Comparison of ENCODE assay signal across 1 cellular context in the genomic region with DNA sequence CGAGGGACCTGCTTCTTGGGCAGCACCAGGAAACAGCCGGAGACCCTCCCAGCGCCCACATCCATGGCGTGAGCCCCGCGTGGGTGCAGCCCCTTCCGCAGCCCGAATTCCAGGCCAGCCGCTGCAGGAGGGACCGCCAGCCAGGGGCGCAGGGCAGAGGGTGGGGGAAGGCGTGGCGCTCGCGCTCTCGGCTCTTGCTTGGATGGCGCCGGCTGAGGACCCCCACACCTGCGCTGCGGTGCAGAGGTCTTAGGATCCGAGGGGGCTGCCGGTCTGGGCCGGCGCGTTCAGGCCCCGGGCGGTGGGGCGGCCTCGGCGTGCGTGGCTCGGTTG.
TF ChIP-seq lines count a peak whose summit lies in the region.

No MANE protein-coding gene starts in this region.

TF ChIP-seq in A549, 52 proteins besides CTCF, POLR2A, EP300 and RAD21 (continued from another document):
- no peak for TF ChIP-seq MAX (IDR thresholded peaks at IDR 0.05)
- TF ChIP-seq SMC3 (IDR thresholded peaks at IDR 0.05): no peak
